19 cellular contexts compared by ENCODE assay signal in genomic region chr12:78651755-78652154, GRCh38.
A peak's percentile ranks its signal among the peaks of the same experiment; 100 is the strongest.
DNase-seq lines count a peak whose midpoint lies in the region; TF ChIP-seq lines count a peak whose summit lies in the region.
"Had no signal": no experiment of that assay in that cellular context is flagged by ENCODE, and none has a peak within 500 bp of the region (broad histone marks: within the 10 kb centered on the region; RNA-seq: fewer than 3 reads in every experiment).

No MANE protein-coding gene starts in this region.

- peak overlapping the region; percentile 27 for H3K27ac Mint-ChIP-seq in endodermal cell
- H3K27ac Mint-ChIP-seq: T-cell had no signal

- DNase-seq in ELF-1 (ENCODE audit: low read depth, low spot score) (peak; percentile 87), NCI-H226 (peak; percentile 70), endodermal cell (peak; percentile 67), islet precursor cell (peak; percentile 71), NK-92 (lab: John Stamatoyannopoulos, UW; ENCODE audit: unreplicated experiment) (no peak), NCI-H524 treated with DMSO at 0.1 percent for 48 hours (lab: John Stamatoyannopoulos, UW) (no peak), NCI-H345 (lab: John Stamatoyannopoulos, UW) (no peak)
- DNase-seq in activated effector memory CD4-positive, alpha-beta T cell treated with Interleukin-2 at 50 U/mL for 16 hours, result no peak
- DNase-seq: DMS79 treated with DMSO at 0.1 percent for 48 hours, KG1, MV-4-11, NCI-H1694 treated with DMSO at 0.1 percent for 48 hours, NCI-H2107, NCI-H69, OCI-M1, Right ventricle myocardium superior, T-cell had no signal

- H3K9ac ChIP-seq in endodermal cell (ENCODE audit: extremely low read depth, low read length, poor library complexity, severe bottlenecking), result peak overlapping the region; percentile 5

- H3K4me3 Mint-ChIP-seq in endodermal cell, result no peak overlapping the region
- H3K4me3 Mint-ChIP-seq: T-cell had no signal

- peaks cover 19% of the 10 kb centered on the region for H3K27me3 ChIP-seq in endodermal cell (ENCODE audit: control insufficient read depth, insufficient read depth, low read length, poor library complexity, severe bottlenecking)

- no peak overlapping the region for H3K4me3 ChIP-seq in endodermal cell (ENCODE audit: low read length)
- H3K4me3 ChIP-seq: SK-N-MC had no signal

- H3K36me3 ChIP-seq in endodermal cell (ENCODE audit: control insufficient read depth, insufficient read depth, low read length), result no peaks in the 10 kb centered on the region

- H3K4me1 Mint-ChIP-seq in endodermal cell, result peaks cover 12% of the 10 kb centered on the region
- H3K4me1 Mint-ChIP-seq: T-cell had no signal

- peaks cover 33% of the 10 kb centered on the region for H3K9me3 Mint-ChIP-seq in endodermal cell

- H3K36me3 Mint-ChIP-seq in endodermal cell (ENCODE audit: low read depth), result peaks cover 10% of the 10 kb centered on the region
- H3K36me3 Mint-ChIP-seq: T-cell had no signal

- H3K9me3 ChIP-seq in endodermal cell (ENCODE audit: control insufficient read depth, low read length), result peaks cover 22% of the 10 kb centered on the region

- TF ChIP-seq CTCF in endodermal cell (conservative IDR thresholded peaks at IDR 0.05), result no peak

- no peaks in the 10 kb centered on the region for H3K4me1 ChIP-seq in endodermal cell (ENCODE audit: control insufficient read depth, insufficient read depth, low read length)

- peaks cover 75% of the 10 kb centered on the region for H3K27me3 Mint-ChIP-seq in endodermal cell (ENCODE audit: insufficient read depth)
- H3K27me3 Mint-ChIP-seq: T-cell had no signal

- no peak overlapping the region for H3K27ac ChIP-seq in endodermal cell (ENCODE audit: low read depth, low read length)
- H3K27ac ChIP-seq: C4-2B, SK-N-MC had no signal

Comparison
In these comparisons a context has a peak if more than half of its experiments do, and no peak if none do; other contexts are left out.
1. DNase-seq: peak in ELF-1 (single experiment), NCI-H226 (single experiment), endodermal cell (single experiment) and islet precursor cell (single experiment); none in NK-92 (single experiment), NCI-H524 treated with DMSO at 0.1 percent for 48 hours (single experiment), activated effector memory CD4-positive, alpha-beta T cell treated with Interleukin-2 at 50 U/mL for 16 hours (single experiment) and NCI-H345 (single experiment).